31 cellular contexts compared by ENCODE assay signal in the genomic region with DNA sequence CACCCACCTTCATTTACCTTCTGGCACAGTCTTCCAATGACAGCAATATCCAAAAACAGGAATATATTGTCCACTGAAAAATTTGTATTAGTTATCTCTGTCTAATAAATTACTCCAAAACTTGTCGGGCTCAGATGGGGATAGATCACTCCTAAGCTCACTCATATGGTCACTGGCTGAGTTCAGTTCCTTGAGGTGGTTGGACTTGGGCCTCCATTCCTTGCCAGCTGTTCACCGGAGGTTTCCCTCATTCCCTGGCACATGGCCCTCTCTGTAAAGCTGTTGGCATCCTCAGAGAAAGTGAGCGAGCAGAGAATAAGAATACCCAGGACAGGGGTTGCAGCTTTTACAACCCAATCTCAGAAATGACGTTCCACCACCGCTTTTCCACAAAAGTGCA.
"Had no signal": no experiment of that assay in that cellular context is flagged by ENCODE, and none has a peak within 500 bp of the region (broad histone marks: within the 10 kb centered on the region; RNA-seq: fewer than 3 reads in every experiment).

No MANE protein-coding gene starts in this region.

- H3K4me1 ChIP-seq: body of pancreas, breast epithelium had no signal

- H3K4me3 Mint-ChIP-seq: activated B cell treated with CpG ODN at 0.5 μM for 24 hours; activated CD4-positive, alpha-beta memory T cell treated with anti-CD3 and anti-CD28 coated beads for 36 hours; activated CD4-positive, alpha-beta T cell treated with anti-CD3 and anti-CD28 coated beads, Interleukin-2, amount 10 ng/mL, durations not matched to agents 7 days and 5 days; activated CD8-positive, alpha-beta memory T cell treated with anti-CD3 and anti-CD28 coated beads, Interleukin-2, amount 10 ng/mL, durations not matched to agents 7 days and 5 days; activated CD8-positive, alpha-beta T cell treated with anti-CD3 and anti-CD28 coated beads for 36 hours; activated naive CD4-positive, alpha-beta T cell treated with anti-CD3 and anti-CD28 coated beads, Interleukin-2, amount 10 ng/mL, durations not matched to agents 7 days and 5 days; activated naive CD4-positive, alpha-beta T cell treated with anti-CD3 and anti-CD28 coated beads, Interleukin-2, amount 50 U/mL, for 24 hours; activated naive CD8-positive, alpha-beta T cell; activated naive CD8-positive, alpha-beta T cell treated with anti-CD3 and anti-CD28 coated beads, Interleukin-2, amount 10 ng/mL, durations not matched to agents 7 days and 5 days; activated naive CD8-positive, alpha-beta T cell treated with anti-CD3 and anti-CD28 coated beads, Interleukin-2, amount 50 U/mL, for 24 hours; activated T-cell treated with anti-CD3 and anti-CD28 coated beads, Interleukin-2, amount 50 U/mL, for 24 hours; T-helper 1 cell treated with Interleukin-12 subunit alpha and Interleukin-12 subunit beta and Interleukin-4 antibody, amounts not matched to agents 30 μg/mL and 1 μg/mL, for 36 hours; T-helper 2 cell treated with Interferon-gamma antibody and Interleukin-4, amounts not matched to agents 5 μg/mL and 100 μg/mL, for 36 hours had no signal

- H3K4me1 Mint-ChIP-seq: activated B cell treated with CpG ODN at 0.5 μM for 24 hours; activated CD4-positive, alpha-beta T cell treated with anti-CD3 and anti-CD28 coated beads, Interleukin-2, amount 10 ng/mL, durations not matched to agents 7 days and 5 days; activated CD8-positive, alpha-beta memory T cell treated with anti-CD3 and anti-CD28 coated beads, Interleukin-2, amount 10 ng/mL, durations not matched to agents 7 days and 5 days; activated naive CD4-positive, alpha-beta T cell treated with anti-CD3 and anti-CD28 coated beads, Interleukin-2, amount 10 ng/mL, durations not matched to agents 7 days and 5 days; activated naive CD4-positive, alpha-beta T cell treated with anti-CD3 and anti-CD28 coated beads, Interleukin-2, amount 50 U/mL, for 24 hours; activated naive CD8-positive, alpha-beta T cell treated with anti-CD3 and anti-CD28 coated beads, Interleukin-2, amount 10 ng/mL, durations not matched to agents 7 days and 5 days; activated naive CD8-positive, alpha-beta T cell treated with anti-CD3 and anti-CD28 coated beads, Interleukin-2, amount 50 U/mL, for 24 hours had no signal

- H3K4me3 ChIP-seq: body of pancreas, breast epithelium had no signal

- ATAC-seq: activated CD8-positive, alpha-beta memory T cell treated with anti-CD3 and anti-CD28 coated beads, Interleukin-2, amount 10 ng/mL, durations not matched to agents 7 days and 5 days; activated CD8-positive, alpha-beta T cell treated with anti-CD3 and anti-CD28 coated beads for 36 hours; activated naive CD8-positive, alpha-beta T cell treated with anti-CD3 and anti-CD28 coated beads, Interleukin-2, amount 50 U/mL, for 24 hours; body of pancreas had no signal

- H3K27ac ChIP-seq: body of pancreas, brain microvascular endothelial cell, breast epithelium, VCaP had no signal

- H3K27me3 Mint-ChIP-seq: activated B cell treated with CpG ODN at 0.5 μM for 24 hours; activated CD4-positive, alpha-beta memory T cell treated with anti-CD3 and anti-CD28 coated beads for 36 hours; activated CD4-positive, alpha-beta T cell treated with anti-CD3 and anti-CD28 coated beads, Interleukin-2, amount 10 ng/mL, durations not matched to agents 7 days and 5 days; activated CD8-positive, alpha-beta memory T cell treated with anti-CD3 and anti-CD28 coated beads, Interleukin-2, amount 10 ng/mL, durations not matched to agents 7 days and 5 days; activated CD8-positive, alpha-beta T cell treated with anti-CD3 and anti-CD28 coated beads for 36 hours; activated naive CD4-positive, alpha-beta T cell treated with anti-CD3 and anti-CD28 coated beads, Interleukin-2, amount 10 ng/mL, durations not matched to agents 7 days and 5 days; activated naive CD8-positive, alpha-beta T cell treated with anti-CD3 and anti-CD28 coated beads, Interleukin-2, amount 10 ng/mL, durations not matched to agents 7 days and 5 days; activated naive CD8-positive, alpha-beta T cell treated with anti-CD3 and anti-CD28 coated beads, Interleukin-2, amount 50 U/mL, for 24 hours; activated T-cell treated with anti-CD3 and anti-CD28 coated beads, Interleukin-2, amount 50 U/mL, for 24 hours had no signal

- H3K36me3 ChIP-seq: brain microvascular endothelial cell, breast epithelium had no signal

- H3K9me3 ChIP-seq: body of pancreas, breast epithelium had no signal

- H3K27ac Mint-ChIP-seq: activated B cell treated with CpG ODN at 0.5 μM for 24 hours; activated CD4-positive, alpha-beta memory T cell treated with anti-CD3 and anti-CD28 coated beads for 36 hours; activated CD4-positive, alpha-beta T cell treated with anti-CD3 and anti-CD28 coated beads, Interleukin-2, amount 10 ng/mL, durations not matched to agents 7 days and 5 days; activated CD8-positive, alpha-beta memory T cell treated with anti-CD3 and anti-CD28 coated beads, Interleukin-2, amount 10 ng/mL, durations not matched to agents 7 days and 5 days; activated CD8-positive, alpha-beta T cell treated with anti-CD3 and anti-CD28 coated beads for 36 hours; activated naive CD4-positive, alpha-beta T cell treated with anti-CD3 and anti-CD28 coated beads, Interleukin-2, amount 10 ng/mL, durations not matched to agents 7 days and 5 days; activated naive CD4-positive, alpha-beta T cell treated with anti-CD3 and anti-CD28 coated beads, Interleukin-2, amount 50 U/mL, for 24 hours; activated naive CD8-positive, alpha-beta T cell; activated naive CD8-positive, alpha-beta T cell treated with anti-CD3 and anti-CD28 coated beads, Interleukin-2, amount 10 ng/mL, durations not matched to agents 7 days and 5 days; activated naive CD8-positive, alpha-beta T cell treated with anti-CD3 and anti-CD28 coated beads, Interleukin-2, amount 50 U/mL, for 24 hours; activated T-cell treated with anti-CD3 and anti-CD28 coated beads, Interleukin-2, amount 50 U/mL, for 24 hours; activated T-helper 2 cell treated with anti-CD3 and anti-CD28 coated beads, Interferon-gamma antibody, Interleukin-2, Interleukin-4, amounts not matched to agents 10 μg/mL and 5 μg/mL and 100 μg/mL, durations not matched to agents 14 hours and 24 hours and 36 hours; T-helper 1 cell treated with Interleukin-12 subunit alpha and Interleukin-12 subunit beta and Interleukin-4 antibody, amounts not matched to agents 30 μg/mL and 1 μg/mL, for 36 hours; T-helper 2 cell treated with Interferon-gamma antibody and Interleukin-4, amounts not matched to agents 5 μg/mL and 100 μg/mL, for 36 hours had no signal

- H3K36me3 Mint-ChIP-seq: activated CD4-positive, alpha-beta memory T cell treated with anti-CD3 and anti-CD28 coated beads for 36 hours; activated CD8-positive, alpha-beta memory T cell treated with anti-CD3 and anti-CD28 coated beads, Interleukin-2, amount 10 ng/mL, durations not matched to agents 7 days and 5 days; activated naive CD4-positive, alpha-beta T cell treated with anti-CD3 and anti-CD28 coated beads, Interleukin-2, amount 10 ng/mL, durations not matched to agents 7 days and 5 days; activated naive CD4-positive, alpha-beta T cell treated with anti-CD3 and anti-CD28 coated beads, Interleukin-2, amount 50 U/mL, for 24 hours; activated naive CD8-positive, alpha-beta T cell; activated naive CD8-positive, alpha-beta T cell treated with anti-CD3 and anti-CD28 coated beads, Interleukin-2, amount 10 ng/mL, durations not matched to agents 7 days and 5 days had no signal

- H3K27me3 ChIP-seq: body of pancreas, brain microvascular endothelial cell, breast epithelium had no signal

- H3K9me3 Mint-ChIP-seq: activated B cell treated with CpG ODN at 0.5 μM for 24 hours; activated CD4-positive, alpha-beta memory T cell treated with anti-CD3 and anti-CD28 coated beads for 36 hours; activated CD4-positive, alpha-beta T cell treated with anti-CD3 and anti-CD28 coated beads, Interleukin-2, amount 10 ng/mL, durations not matched to agents 7 days and 5 days; activated CD8-positive, alpha-beta T cell treated with anti-CD3 and anti-CD28 coated beads for 36 hours; activated naive CD4-positive, alpha-beta T cell treated with anti-CD3 and anti-CD28 coated beads, Interleukin-2, amount 10 ng/mL, durations not matched to agents 7 days and 5 days; activated naive CD4-positive, alpha-beta T cell treated with anti-CD3 and anti-CD28 coated beads, Interleukin-2, amount 50 U/mL, for 24 hours; activated naive CD8-positive, alpha-beta T cell treated with anti-CD3 and anti-CD28 coated beads, Interleukin-2, amount 10 ng/mL, durations not matched to agents 7 days and 5 days; activated naive CD8-positive, alpha-beta T cell treated with anti-CD3 and anti-CD28 coated beads, Interleukin-2, amount 50 U/mL, for 24 hours; activated T-cell treated with anti-CD3 and anti-CD28 coated beads, Interleukin-2, amount 50 U/mL, for 24 hours; activated T-helper 2 cell treated with anti-CD3 and anti-CD28 coated beads, Interferon-gamma antibody, Interleukin-2, Interleukin-4, amounts not matched to agents 10 μg/mL and 5 μg/mL and 100 μg/mL, durations not matched to agents 14 hours and 24 hours and 36 hours; T-helper 1 cell treated with Interleukin-12 subunit alpha and Interleukin-12 subunit beta and Interleukin-4 antibody, amounts not matched to agents 30 μg/mL and 1 μg/mL, for 36 hours; T-helper 2 cell treated with Interferon-gamma antibody and Interleukin-4, amounts not matched to agents 5 μg/mL and 100 μg/mL, for 36 hours had no signal

- DNase-seq: activated B cell treated with CpG ODN at 0.5 μM for 24 hours; activated CD4-positive, alpha-beta memory T cell treated with anti-CD3 and anti-CD28 coated beads for 36 hours; activated CD4-positive, alpha-beta T cell treated with anti-CD3 and anti-CD28 coated beads for 4 hours; activated CD4-positive, alpha-beta T cell treated with anti-CD3 and anti-CD28 coated beads, Interleukin-2, amount 10 ng/mL, durations not matched to agents 7 days and 5 days; activated CD4-positive, CD25-positive, alpha-beta regulatory T cell treated with anti-CD3 and anti-CD28 coated beads, Interleukin-2, amount 50 U/mL, for 72 hours; activated CD8-positive, alpha-beta memory T cell treated with anti-CD3 and anti-CD28 coated beads, Interleukin-2, amount 10 ng/mL, durations not matched to agents 7 days and 5 days; activated CD8-positive, alpha-beta memory T cell treated with anti-CD3 and anti-CD28 coated beads, Interleukin-2, amount 50 U/mL, for 48 hours; activated CD8-positive, alpha-beta T cell treated with anti-CD3 and anti-CD28 coated beads for 36 hours; activated effector memory CD4-positive, alpha-beta T cell treated with Interleukin-2 at 50 U/mL for 16 hours; activated gamma-delta T cell; activated naive CD4-positive, alpha-beta T cell treated with anti-CD3 and anti-CD28 coated beads, Interleukin-2, amount 10 ng/mL, durations not matched to agents 7 days and 5 days; activated naive CD4-positive, alpha-beta T cell treated with Interleukin-2 at 50 U/mL for 16 hours; activated naive CD8-positive, alpha-beta T cell treated with anti-CD3 and anti-CD28 coated beads, Interleukin-2, amount 10 ng/mL, durations not matched to agents 7 days and 5 days; activated naive CD8-positive, alpha-beta T cell treated with anti-CD3 and anti-CD28 coated beads, Interleukin-2, amount 50 U/mL, for 24 hours; activated T-cell treated with anti-CD3 and anti-CD28 coated beads, Interleukin-2, amount 50 U/mL, for 24 hours; activated T-cell treated with anti-CD3 and anti-CD28 coated beads, Interleukin-2, amount 50 U/mL, for 48 hours; amygdala; anterior cingulate cortex; body of pancreas; brain microvascular endothelial cell; central memory CD4-positive, alpha-beta T cell; T-helper 1 cell; T-helper 2 cell; T-helper 9 cell had no signal
